In genomic region chr1:40039245-40039756, GRCh38 we compare ENCODE assay signal across 8 cellular contexts. TPM values are rescaled to one million over a fixed set of nuclear protein-coding genes. Genes with fewer than 3 reads are reported as not detected.
DNase-seq lines count a peak whose midpoint lies in the region; ATAC-seq and TF ChIP-seq lines count a peak whose summit lies in the region.

No MANE protein-coding gene starts in this region.

- peak overlapping the region; percentile 95 for H3K27ac Mint-ChIP-seq in CD4-positive, alpha-beta T cell
- peak overlapping the region; percentile 96 to 100 (median 98) for H3K27ac Mint-ChIP-seq in immature natural killer cell
- H3K27ac Mint-ChIP-seq in stimulated activated effector memory CD8-positive, alpha-beta T cell treated with anti-CD3 and anti-CD28 coated beads, Interleukin-12 subunit alpha, Interleukin-12 subunit beta, amount 100 ng/mL, for 72 hours = peak overlapping the region; percentile 98

- DNase-seq in CD4-positive, alpha-beta T cell = peak in 3 of 10 experiments; percentile 18 to 39 (median 33)
- DNase-seq in NCI-H1694 treated with DMSO at 0.1 percent for 48 hours (lab: John Stamatoyannopoulos, UW) (peak; percentile 35), amniotic epithelial cell (ENCODE audit: low read depth) (peak; percentile 64), immature natural killer cell (no peak), NCI-H2171 treated with DMSO at 0.1 percent for 48 hours (lab: John Stamatoyannopoulos, UW) (no peak)
- DNase-seq in stimulated activated effector memory CD8-positive, alpha-beta T cell treated with anti-CD3 and anti-CD28 coated beads, Interleukin-12 subunit alpha, Interleukin-12 subunit beta, amount 100 ng/mL, for 72 hours (ENCODE audit: low spot score in 2 of 2) = no peak
- DNase-seq in effector CD4-positive, alpha-beta T cell = no peak

- CTCF ChIA-PET in CD4-positive, alpha-beta T cell (lab: Charles Lee) = interaction anchor here (0.7 to 1.5 kb wide), 4 partner anchors 24 to 433 kb away, joined by 3 to 4 read pairs (median 3); no protein-coding TSS in a partner anchor

- peaks cover 44% of the 10 kb centered on the region for H3K36me3 Mint-ChIP-seq in CD4-positive, alpha-beta T cell (ENCODE audit: low read depth)
- H3K36me3 Mint-ChIP-seq in immature natural killer cell = peaks cover 12 to 13% (median 13%) of the 10 kb centered on the region in 3 donors
- H3K36me3 Mint-ChIP-seq in stimulated activated effector memory CD8-positive, alpha-beta T cell treated with anti-CD3 and anti-CD28 coated beads, Interleukin-12 subunit alpha, Interleukin-12 subunit beta, amount 100 ng/mL, for 72 hours = peaks cover 53% of the 10 kb centered on the region

- H3K4me1 Mint-ChIP-seq in CD4-positive, alpha-beta T cell (ENCODE audit: low read depth) = peaks cover 81% of the 10 kb centered on the region
- H3K4me1 Mint-ChIP-seq in immature natural killer cell = peaks cover 76 to 78% of the 10 kb centered on the region in 2 donors
- peaks cover 44% of the 10 kb centered on the region for H3K4me1 Mint-ChIP-seq in stimulated activated effector memory CD8-positive, alpha-beta T cell treated with anti-CD3 and anti-CD28 coated beads, Interleukin-12 subunit alpha, Interleukin-12 subunit beta, amount 100 ng/mL, for 72 hours

- POLR2A ChIA-PET in CD4-positive, alpha-beta T cell (lab: Charles Lee) = interaction anchor here (0.7 to 3.4 kb wide), 16 partner anchors 10 to 823 kb away, joined by 3 to 56 read pairs (median 4); partner anchors contain the start of genes CITED4, SMAP2, ZFP69 and ZFP69B

- intact Hi-C loops in CD4-positive, alpha-beta T cell (cut with DNase I, micrococcal nuclease) = loop anchor here (5.0 to 10.0 kb wide), 2 partner anchors 64 to 302 kb away; partner anchors contain the start of gene PPIE (in 1 of the 2)

- peak; percentile 8 for TF ChIP-seq CTCF in CD4-positive, alpha-beta T cell (IDR thresholded peaks at IDR 0.05)

- peak; percentile 15 for ATAC-seq in CD4-positive, alpha-beta T cell (ENCODE audit: poor library complexity)
- peak; percentile 11 for ATAC-seq in GM21423 (IDR thresholded peaks at IDR 0.05; ENCODE audit: unreplicated experiment)
- no peak for ATAC-seq in stimulated activated effector memory CD8-positive, alpha-beta T cell treated with anti-CD3 and anti-CD28 coated beads, Interleukin-12 subunit alpha, Interleukin-12 subunit beta, amount 100 ng/mL, for 72 hours

- no peaks in the 10 kb centered on the region for H3K9me3 Mint-ChIP-seq in CD4-positive, alpha-beta T cell
- H3K9me3 Mint-ChIP-seq in immature natural killer cell = no peaks in the 10 kb centered on the region
- no peaks in the 10 kb centered on the region for H3K9me3 Mint-ChIP-seq in stimulated activated effector memory CD8-positive, alpha-beta T cell treated with anti-CD3 and anti-CD28 coated beads, Interleukin-12 subunit alpha, Interleukin-12 subunit beta, amount 100 ng/mL, for 72 hours

- H3K4me3 Mint-ChIP-seq in CD4-positive, alpha-beta T cell = peak overlapping the region; percentile 98
- H3K4me3 Mint-ChIP-seq in immature natural killer cell = peak overlapping the region; percentile 85 to 99 (median 98)
- H3K4me3 Mint-ChIP-seq in stimulated activated effector memory CD8-positive, alpha-beta T cell treated with anti-CD3 and anti-CD28 coated beads, Interleukin-12 subunit alpha, Interleukin-12 subunit beta, amount 100 ng/mL, for 72 hours = peak overlapping the region; percentile 97

- H3K9me3 ChIP-seq in CD4-positive, alpha-beta T cell (ENCODE audit: control insufficient read depth, low read length) = no peaks in the 10 kb centered on the region

- no peaks in the 10 kb centered on the region for H3K27me3 Mint-ChIP-seq in CD4-positive, alpha-beta T cell
- H3K27me3 Mint-ChIP-seq in immature natural killer cell (ENCODE audit: low read depth in 3 of 3) = peaks cover 8 to 22% (median 13%) of the 10 kb centered on the region in 3 donors

- peak overlapping the region; percentile 93 for H3K27ac ChIP-seq in CD4-positive, alpha-beta T cell (ENCODE audit: low read depth, low read length)

- H3K27me3 ChIP-seq in CD4-positive, alpha-beta T cell (ENCODE audit: control insufficient read depth, insufficient read depth, low read length) = no peaks in the 10 kb centered on the region

RNA-seq across cellular contexts. Expression of gene CAP1, which starts 1.2 kb away (rescaled TPM):
- total RNA-seq in CD4-positive, alpha-beta T cell = 100 to 1,000 TPM; 121 to 126 TPM
- 1,000 to 10,000 TPM in 1 of 3 donors, 100 to 1,000 TPM in 2; 766 to 1,293 (median 950) TPM for polyA plus RNA-seq in immature natural killer cell

RNA-seq across cellular contexts. Expression of gene PPT1, which starts 57.8 kb away (rescaled TPM):
- 10 to 100 TPM; 31.9 to 34.5 TPM for total RNA-seq in CD4-positive, alpha-beta T cell
- polyA plus RNA-seq in immature natural killer cell = 100 to 1,000 TPM in 2 of 3 donors, 10 to 100 TPM in 1; 76.2 to 160 (median 128) TPM

Comparison
In these comparisons a context has a peak if more than half of its experiments do, and no peak if none do; other contexts are left out.
1. DNase-seq: peak in NCI-H1694 treated with DMSO at 0.1 percent for 48 hours (single experiment) and amniotic epithelial cell (single experiment); none in immature natural killer cell (0 of 3), stimulated activated effector memory CD8-positive, alpha-beta T cell treated with anti-CD3 and anti-CD28 coated beads, Interleukin-12 subunit alpha, Interleukin-12 subunit beta, amount 100 ng/mL, for 72 hours (0 of 2), NCI-H2171 treated with DMSO at 0.1 percent for 48 hours (single experiment) and effector CD4-positive, alpha-beta T cell (single experiment).
2. Peak in every context shown above with its lines, with median percentiles within 50 percentile points of each other: H3K27ac Mint-ChIP-seq and H3K4me3 Mint-ChIP-seq.